Comparison of ENCODE assay signal across 3 cellular contexts in genomic region chr14:67411375-67411774, GRCh38.
TF ChIP-seq lines count a peak whose summit lies in the region.

No MANE protein-coding gene starts in this region.

TF ChIP-seq in liver, 16 proteins besides CTCF, POLR2A, EP300 and RAD21:
- TF ChIP-seq ATF3 (IDR thresholded peaks at IDR 0.05) (no peak), MAX (IDR thresholded peaks at IDR 0.05) (no peak), REST (IDR thresholded peaks at IDR 0.05) (no peak), HNF4A (conservative IDR thresholded peaks at IDR 0.05) (no peak), HNF4G (IDR thresholded peaks at IDR 0.05) (no peak), FOXA2 (IDR thresholded peaks at IDR 0.05) (no peak), YY1 (IDR thresholded peaks at IDR 0.05) (no peak), RXRA (IDR thresholded peaks at IDR 0.05) (no peak), SP1 (IDR thresholded peaks at IDR 0.05) (no peak), FOXA1 (IDR thresholded peaks at IDR 0.05) (no peak), GABPA (IDR thresholded peaks at IDR 0.05 in 1 of 2, conservative IDR thresholded peaks at IDR 0.05 in 1 of 2) (no peak), NR2F2 (IDR thresholded peaks at IDR 0.05) (no peak), JUND (IDR thresholded peaks at IDR 0.05) (no peak), ZBTB33 (IDR thresholded peaks at IDR 0.05) (no peak)

TF ChIP-seq in HepG2, 621 proteins besides CTCF, POLR2A, EP300 and RAD21:
- TF ChIP-seq DMTF1 (CRISPR knock-in tag; IDR thresholded peaks at IDR 0.05) (no peak), ZNF577 (CRISPR knock-in tag; IDR thresholded peaks at IDR 0.05; ENCODE audit: borderline replicate concordance, low read depth) (no peak), ZFP62 (CRISPR knock-in tag; IDR thresholded peaks at IDR 0.05) (no peak), ZNF766 (CRISPR knock-in tag; IDR thresholded peaks at IDR 0.05; ENCODE audit: borderline replicate concordance) (no peak), ZNF513 (CRISPR knock-in tag; conservative IDR thresholded peaks at IDR 0.05) (no peak), ZEB1 (IDR thresholded peaks at IDR 0.05; ENCODE audit: insufficient replicate concordance, low read depth) (no peak), ZNF367 (CRISPR knock-in tag; IDR thresholded peaks at IDR 0.05; ENCODE audit: borderline replicate concordance) (no peak), ZNF563 (CRISPR knock-in tag; IDR thresholded peaks at IDR 0.05) (no peak), ZNF749 (CRISPR knock-in tag; IDR thresholded peaks at IDR 0.05; ENCODE audit: borderline replicate concordance) (no peak), ZNF224 (CRISPR knock-in tag; IDR thresholded peaks at IDR 0.05) (no peak), RFXANK (CRISPR knock-in tag; IDR thresholded peaks at IDR 0.05) (no peak), SP140L (CRISPR knock-in tag; IDR thresholded peaks at IDR 0.05; ENCODE audit: borderline replicate concordance) (no peak), ZNF839 (CRISPR knock-in tag; IDR thresholded peaks at IDR 0.05; ENCODE audit: borderline replicate concordance) (no peak), ZBTB26 (CRISPR knock-in tag; IDR thresholded peaks at IDR 0.05; ENCODE audit: borderline replicate concordance) (no peak), ZIK1 (CRISPR knock-in tag; IDR thresholded peaks at IDR 0.05; ENCODE audit: borderline replicate concordance, low read depth) (no peak), ZNF441 (CRISPR knock-in tag; IDR thresholded peaks at IDR 0.05; ENCODE audit: borderline replicate concordance) (no peak), NFYB (CRISPR knock-in tag; IDR thresholded peaks at IDR 0.05) (no peak), YEATS4 (CRISPR knock-in tag; IDR thresholded peaks at IDR 0.05; ENCODE audit: borderline replicate concordance) (no peak)

TF ChIP-seq in SK-N-SH, 30 proteins besides CTCF, POLR2A, EP300 and RAD21:
- TF ChIP-seq POLR2AphosphoS5 (IDR thresholded peaks at IDR 0.05; ENCODE audit: low read depth, low read length), result no peak
- no peak for TF ChIP-seq MEF2A (IDR thresholded peaks at IDR 0.05; ENCODE audit: borderline replicate concordance, low read depth)
- no peak for TF ChIP-seq JUND (IDR thresholded peaks at IDR 0.05)
- TF ChIP-seq EZH2phosphoT487 (IDR thresholded peaks at IDR 0.05; ENCODE audit: borderline replicate concordance, low read depth), result no peak
- no peak for TF ChIP-seq PBX3 (IDR thresholded peaks at IDR 0.05)
- TF ChIP-seq NFIC (IDR thresholded peaks at IDR 0.05; ENCODE audit: borderline replicate concordance), result no peak
- no peak for TF ChIP-seq RXRA (IDR thresholded peaks at IDR 0.05; ENCODE audit: borderline replicate concordance, low read depth)
- TF ChIP-seq TCF12 (IDR thresholded peaks at IDR 0.05), result no peak
- TF ChIP-seq FOXJ3 (CRISPR knock-in tag; IDR thresholded peaks at IDR 0.05), result no peak
- TF ChIP-seq FOSL2 (IDR thresholded peaks at IDR 0.05; ENCODE audit: borderline replicate concordance, low read depth), result no peak
- no peak for TF ChIP-seq CHD2 (IDR thresholded peaks at IDR 0.05; ENCODE audit: low read length, partially characterized antibody)
- no peak for TF ChIP-seq RCOR1 (IDR thresholded peaks at IDR 0.05; ENCODE audit: low read length)
- TF ChIP-seq GATA2 (CRISPR knock-in tag; IDR thresholded peaks at IDR 0.05), result no peak
- no peak for TF ChIP-seq TAF1 (IDR thresholded peaks at IDR 0.05; ENCODE audit: borderline replicate concordance, low read depth, low read length)
- TF ChIP-seq YY1 (IDR thresholded peaks at IDR 0.05; ENCODE audit: low read depth), result no peak
- TF ChIP-seq FOXM1 (IDR thresholded peaks at IDR 0.05; ENCODE audit: low read depth), result no peak
